15 cellular contexts compared by ENCODE assay signal in the genomic region with DNA sequence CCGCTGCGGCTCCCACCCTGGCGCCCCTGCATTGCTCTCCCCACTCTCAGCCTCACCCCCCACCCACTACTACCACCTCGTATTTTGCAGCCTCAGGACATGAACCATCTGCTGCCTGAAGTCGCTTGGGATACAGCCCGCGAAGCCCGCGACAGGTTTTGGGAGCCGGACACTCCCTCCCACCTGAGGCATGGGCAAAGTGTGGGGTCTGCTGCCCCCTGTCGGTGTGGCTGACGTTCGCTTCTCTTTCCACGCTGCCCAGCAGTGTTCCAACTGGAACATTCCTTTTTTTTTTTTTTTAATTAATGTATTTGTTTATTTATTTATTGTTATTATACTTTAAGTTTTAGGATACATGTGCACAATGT. TPM values are rescaled to one million over a fixed set of nuclear protein-coding genes. Genes with fewer than 3 reads are reported as not detected.
DNase-seq lines count a peak whose midpoint lies in the region; ATAC-seq and TF ChIP-seq lines count a peak whose summit lies in the region.
"Had no signal": no experiment of that assay in that cellular context is flagged by ENCODE, and none has a peak within 500 bp of the region (broad histone marks: within the 10 kb centered on the region; RNA-seq: fewer than 3 reads in every experiment).

No MANE protein-coding gene starts in this region.

- H4K20me1 ChIP-seq in SK-N-SH (ENCODE audit: insufficient read depth) (no peaks in the 10 kb centered on the region), hepatocyte (ENCODE audit: insufficient read depth, poor library complexity, severe bottlenecking) (no peaks in the 10 kb centered on the region)

- no peaks in the 10 kb centered on the region for H3K36me3 ChIP-seq in SK-N-SH (replicated peaks in 1 of 2; ENCODE audit: control insufficient read depth in 1 of 2, insufficient read depth in 2 of 2, low read length in 1 of 2)
- H3K36me3 ChIP-seq in hepatocyte (replicated peaks; ENCODE audit: insufficient read depth, low read depth): no peaks in the 10 kb centered on the region
- H3K36me3 ChIP-seq: spleen had no signal

- no peak for TF ChIP-seq POLR2A in lower leg skin (IDR thresholded peaks at IDR 0.05)

- TF ChIP-seq RAD21 in SK-N-SH (IDR thresholded peaks at IDR 0.05; ENCODE audit: low read length): no peak

- H3K27ac ChIP-seq in SK-N-SH (ENCODE audit: low read depth in 2 of 2, low read length in 1 of 2) (no peak overlapping the region), hepatocyte (no peak overlapping the region)
- H3K27ac ChIP-seq: spleen had no signal

- H3K9ac ChIP-seq in SK-N-SH: no peak overlapping the region

- 4% methylated on average over 9 of the region's 14 CpGs for WGBS in SK-N-SH (ENCODE audit: low lambda C conversion rate)
- 21% methylated on average over 14 of the region's 14 CpGs for whole genome bisulfite sequencing in hepatocyte (ENCODE audit: low lambda C conversion rate, missing lambda C conversion rate)
- 6% methylated on average over 13 to 14 of the region's 14 CpGs for WGBS in lower leg skin, 2 donors

- peaks cover 2% of the 10 kb centered on the region for H3K9me3 Mint-ChIP-seq in neural crest cell
- no peaks in the 10 kb centered on the region for H3K9me3 Mint-ChIP-seq in natural killer cell treated with Interleukin-12 subunit alpha and Interleukin-12 subunit beta and Interleukin-15 and Interleukin-18, amount 100 ng/mL, for 72 hours
- H3K9me3 Mint-ChIP-seq: CD4-positive, CD25-positive, alpha-beta regulatory T cell had no signal

- CTCF ChIA-PET in SK-N-SH (lab: Yijun Ruan, JAX): no interaction called here

- H3K4me1 ChIP-seq in SK-N-SH (ENCODE audit: control insufficient read depth in 1 of 2, insufficient read depth in 2 of 2, low read depth in 1 of 2, low read length in 1 of 2) (no peaks in the 10 kb centered on the region), hepatocyte (ENCODE audit: insufficient read depth) (no peaks in the 10 kb centered on the region)
- H3K4me1 ChIP-seq: spleen had no signal

- TF ChIP-seq CTCF in GM12873 (IDR thresholded peaks at IDR 0.05; ENCODE audit: insufficient read depth, low read depth, low read length, missing control alignments): peak; percentile 41
- TF ChIP-seq CTCF in SK-N-SH (IDR thresholded peaks at IDR 0.05): peak; percentile 32; the same call in 1 of the 2 replicates
- TF ChIP-seq CTCF in hepatocyte (IDR thresholded peaks at IDR 0.05; ENCODE audit: poor library complexity): peak; percentile 47
- peak; percentile 69 for TF ChIP-seq CTCF in neural crest cell (conservative IDR thresholded peaks at IDR 0.05)
- no peak for TF ChIP-seq CTCF in lower leg skin (IDR thresholded peaks at IDR 0.05)

- H3K4me1 Mint-ChIP-seq in neural crest cell: no peaks in the 10 kb centered on the region
- no peaks in the 10 kb centered on the region for H3K4me1 Mint-ChIP-seq in natural killer cell treated with Interleukin-12 subunit alpha and Interleukin-12 subunit beta and Interleukin-15 and Interleukin-18, amount 100 ng/mL, for 72 hours (ENCODE audit: low read depth in 2 of 2)
- H3K4me1 Mint-ChIP-seq: CD4-positive, CD25-positive, alpha-beta regulatory T cell had no signal

- intact Hi-C loops in lower leg skin (cut with DNase I; ENCODE audit: low total_unique reads): no loop called here

- H3K9me3 ChIP-seq in SK-N-SH (no peaks in the 10 kb centered on the region), hepatocyte (ENCODE audit: low read depth) (no peaks in the 10 kb centered on the region)

- TF ChIP-seq EP300 in SK-N-SH (IDR thresholded peaks at IDR 0.05; ENCODE audit: borderline replicate concordance in 1 of 2, low read depth in 1 of 2, low read length in 1 of 2): no peak

- H3K9me2 ChIP-seq in SK-N-SH (no peaks in the 10 kb centered on the region), hepatocyte (replicated peaks; ENCODE audit: insufficient read depth) (no peaks in the 10 kb centered on the region)

- no peak overlapping the region for H3K27ac Mint-ChIP-seq in neural crest cell (ENCODE audit: unreplicated experiment)
- H3K27ac Mint-ChIP-seq in natural killer cell treated with Interleukin-12 subunit alpha and Interleukin-12 subunit beta and Interleukin-15 and Interleukin-18, amount 100 ng/mL, for 72 hours: no peak overlapping the region
- H3K27ac Mint-ChIP-seq: CD4-positive, CD25-positive, alpha-beta regulatory T cell had no signal

- peak overlapping the region; percentile 86 for H3K4me3 Mint-ChIP-seq in neural crest cell
- no peak overlapping the region for H3K4me3 Mint-ChIP-seq in natural killer cell treated with Interleukin-12 subunit alpha and Interleukin-12 subunit beta and Interleukin-15 and Interleukin-18, amount 100 ng/mL, for 72 hours
- H3K4me3 Mint-ChIP-seq: CD4-positive, CD25-positive, alpha-beta regulatory T cell had no signal

- DNase-seq in SK-N-SH (peak; percentile 42), hepatocyte (ENCODE audit: low spot score) (peak; percentile 53), neural crest cell (ENCODE audit: low read depth, low spot score) (peak; percentile 62), 8988T (no peak), lower leg skin (ENCODE audit: low spot score in 2 of 2) (no peak)
- no peak for DNase-seq in natural killer cell treated with Interleukin-12 subunit alpha and Interleukin-12 subunit beta and Interleukin-15 and Interleukin-18, amount 100 ng/mL, for 72 hours (ENCODE audit: low spot score)
- DNase-seq: activated naive CD4-positive, alpha-beta T cell; CD4-positive, CD25-positive, alpha-beta regulatory T cell; cortex of kidney; NCI-H1417 treated with DMSO at 0.1 percent for 48 hours; spleen had no signal

- peaks cover 45% of the 10 kb centered on the region for H3K27me3 Mint-ChIP-seq in neural crest cell (ENCODE audit: low read depth)
- H3K27me3 Mint-ChIP-seq in natural killer cell treated with Interleukin-12 subunit alpha and Interleukin-12 subunit beta and Interleukin-15 and Interleukin-18, amount 100 ng/mL, for 72 hours: peaks cover 8 to 28% of the 10 kb centered on the region in 2 donors
- H3K27me3 Mint-ChIP-seq: CD4-positive, CD25-positive, alpha-beta regulatory T cell had no signal

- H3F3A ChIP-seq in SK-N-SH (replicated peaks; ENCODE audit: insufficient read depth): no peaks in the 10 kb centered on the region

- no peaks in the 10 kb centered on the region for H3K79me2 ChIP-seq in SK-N-SH (ENCODE audit: insufficient read depth)
- no peaks in the 10 kb centered on the region for H3K79me2 ChIP-seq in hepatocyte

- no peak overlapping the region for H3K4me2 ChIP-seq in SK-N-SH
- H3K4me2 ChIP-seq in hepatocyte: peak overlapping the region; percentile 86

- H3K4me3 ChIP-seq in SK-N-SH (ENCODE audit: low read depth in 2 of 2, low read length in 1 of 2) (no peak overlapping the region), hepatocyte (no peak overlapping the region), lower leg skin (ENCODE audit: low read depth, poor library complexity, severe bottlenecking) (no peak overlapping the region)
- H3K4me3 ChIP-seq: spleen had no signal

- H3K27me3 ChIP-seq in SK-N-SH (ENCODE audit: insufficient read depth) (no peaks in the 10 kb centered on the region), hepatocyte (no peaks in the 10 kb centered on the region)

- POLR2A ChIA-PET in SK-N-SH (lab: Yijun Ruan, JAX): no interaction called here

- ATAC-seq in natural killer cell treated with Interleukin-12 subunit alpha and Interleukin-12 subunit beta and Interleukin-15 and Interleukin-18, amount 100 ng/mL, for 72 hours: no peak
- no peak for ATAC-seq in HG03097 (IDR thresholded peaks at IDR 0.05; ENCODE audit: low FRiP score, unreplicated experiment)

- H3K36me3 Mint-ChIP-seq in neural crest cell (ENCODE audit: low read depth): no peaks in the 10 kb centered on the region
- no peaks in the 10 kb centered on the region for H3K36me3 Mint-ChIP-seq in natural killer cell treated with Interleukin-12 subunit alpha and Interleukin-12 subunit beta and Interleukin-15 and Interleukin-18, amount 100 ng/mL, for 72 hours
- H3K36me3 Mint-ChIP-seq: CD4-positive, CD25-positive, alpha-beta regulatory T cell had no signal

- no peak overlapping the region for H2AFZ ChIP-seq in SK-N-SH (ENCODE audit: low read depth)
- H2AFZ ChIP-seq in hepatocyte: no peak overlapping the region

TF ChIP-seq in SK-N-SH, 30 proteins besides CTCF, POLR2A, EP300 and RAD21 (continues in another document):
- TF ChIP-seq, protein P1, sequence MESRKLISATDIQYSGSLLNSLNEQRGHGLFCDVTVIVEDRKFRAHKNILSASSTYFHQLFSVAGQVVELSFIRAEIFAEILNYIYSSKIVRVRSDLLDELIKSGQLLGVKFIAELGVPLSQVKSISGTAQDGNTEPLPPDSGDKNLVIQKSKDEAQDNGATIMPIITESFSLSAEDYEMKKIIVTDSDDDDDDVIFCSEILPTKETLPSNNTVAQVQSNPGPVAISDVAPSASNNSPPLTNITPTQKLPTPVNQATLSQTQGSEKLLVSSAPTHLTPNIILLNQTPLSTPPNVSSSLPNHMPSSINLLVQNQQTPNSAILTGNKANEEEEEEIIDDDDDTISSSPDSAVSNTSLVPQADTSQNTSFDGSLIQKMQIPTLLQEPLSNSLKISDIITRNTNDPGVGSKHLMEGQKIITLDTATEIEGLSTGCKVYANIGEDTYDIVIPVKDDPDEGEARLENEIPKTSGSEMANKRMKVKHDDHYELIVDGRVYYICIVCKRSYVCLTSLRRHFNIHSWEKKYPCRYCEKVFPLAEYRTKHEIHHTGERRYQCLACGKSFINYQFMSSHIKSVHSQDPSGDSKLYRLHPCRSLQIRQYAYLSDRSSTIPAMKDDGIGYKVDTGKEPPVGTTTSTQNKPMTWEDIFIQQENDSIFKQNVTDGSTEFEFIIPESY (IDR thresholded peaks at IDR 0.05; ENCODE audit: borderline replicate concordance, low read depth): no peak
- no peak for TF ChIP-seq EZH2phosphoT487 (IDR thresholded peaks at IDR 0.05; ENCODE audit: borderline replicate concordance, low read depth)

RNA-seq across cellular contexts. Expression of a gene that starts 15.3 kb away (rescaled TPM):
- polyA plus RNA-seq in SK-N-SH (2012; rRNA removed) (not detected in 2 replicates), hepatocyte (0.51 and 0.52 TPM in 2 replicates)
- polyA plus RNA-seq in SK-N-SH (2012; cell fraction: cytosol; rRNA removed): not detected in 2 replicates
- polyA plus RNA-seq in SK-N-SH (2012; cell fraction: nucleus; rRNA removed): not detected in 2 replicates
- total RNA-seq in hepatocyte (1.1 and 1.4 TPM in 2 replicates), neural crest cell (0.43 and 0.65 TPM in 2 replicates), lower leg skin (not detected)
- total RNA-seq in natural killer cell treated with Interleukin-12 subunit alpha and Interleukin-12 subunit beta and Interleukin-15 and Interleukin-18, amount 100 ng/mL, for 72 hours: not detected
- total RNA-seq: CD4-positive, CD25-positive, alpha-beta regulatory T cell; HT-29; spleen; T-helper 1 cell treated with Interleukin-12 subunit alpha and Interleukin-12 subunit beta and Interleukin-4 antibody, amounts not matched to agents 30 ng/mL and 1 ng/mL, for 36 hours had no signal
- polyA plus RNA-seq: CD4-positive, CD25-positive, alpha-beta regulatory T cell; spleen had no signal

RNA-seq across cellular contexts. Expression of a gene that starts 22.7 kb away (rescaled TPM):
- polyA plus RNA-seq in SK-N-SH (2012; rRNA removed) (not detected in 2 replicates), hepatocyte (86.4 and 145 TPM in 2 replicates)
- polyA plus RNA-seq in SK-N-SH (2012; cell fraction: cytosol; rRNA removed): not detected in 2 replicates
- polyA plus RNA-seq in SK-N-SH (2012; cell fraction: nucleus; rRNA removed): not detected in 2 replicates
- total RNA-seq in hepatocyte (223 and 225 TPM in 2 replicates), neural crest cell (0.30 TPM in 1 of 2 replicates, not detected in the other), lower leg skin (not detected)
- under 1 TPM in 1 of 2 donors, not detected in 1; 0.64 TPM for total RNA-seq in natural killer cell treated with Interleukin-12 subunit alpha and Interleukin-12 subunit beta and Interleukin-15 and Interleukin-18, amount 100 ng/mL, for 72 hours
- total RNA-seq: CD4-positive, CD25-positive, alpha-beta regulatory T cell; HT-29 had no signal
- polyA plus RNA-seq: CD4-positive, CD25-positive, alpha-beta regulatory T cell; spleen had no signal

Comparison
In these comparisons a context has a peak if more than half of its experiments do, and no peak if none do; other contexts are left out.
1. CTCF ChIP-seq: peak in GM12873 (single experiment), SK-N-SH (single experiment), hepatocyte (single experiment) and neural crest cell (single experiment); none in lower leg skin (0 of 3).
2. DNase-seq: peak in SK-N-SH (single experiment), hepatocyte (single experiment) and neural crest cell (single experiment); none in natural killer cell treated with Interleukin-12 subunit alpha and Interleukin-12 subunit beta and Interleukin-15 and Interleukin-18, amount 100 ng/mL, for 72 hours (single experiment), 8988T (single experiment) and lower leg skin (0 of 2).
3. RNA of a gene that starts 22.7 kb away (total RNA-seq): 223 to 225 TPM in hepatocyte; 0.64 TPM in natural killer cell treated with Interleukin-12 subunit alpha and Interleukin-12 subunit beta and Interleukin-15 and Interleukin-18, amount 100 ng/mL, for 72 hours, 0.30 TPM in neural crest cell and not detected in lower leg skin; every median in the first group is over 100 times any median in the second.